12 cellular contexts compared by ENCODE assay signal in the genomic region with DNA sequence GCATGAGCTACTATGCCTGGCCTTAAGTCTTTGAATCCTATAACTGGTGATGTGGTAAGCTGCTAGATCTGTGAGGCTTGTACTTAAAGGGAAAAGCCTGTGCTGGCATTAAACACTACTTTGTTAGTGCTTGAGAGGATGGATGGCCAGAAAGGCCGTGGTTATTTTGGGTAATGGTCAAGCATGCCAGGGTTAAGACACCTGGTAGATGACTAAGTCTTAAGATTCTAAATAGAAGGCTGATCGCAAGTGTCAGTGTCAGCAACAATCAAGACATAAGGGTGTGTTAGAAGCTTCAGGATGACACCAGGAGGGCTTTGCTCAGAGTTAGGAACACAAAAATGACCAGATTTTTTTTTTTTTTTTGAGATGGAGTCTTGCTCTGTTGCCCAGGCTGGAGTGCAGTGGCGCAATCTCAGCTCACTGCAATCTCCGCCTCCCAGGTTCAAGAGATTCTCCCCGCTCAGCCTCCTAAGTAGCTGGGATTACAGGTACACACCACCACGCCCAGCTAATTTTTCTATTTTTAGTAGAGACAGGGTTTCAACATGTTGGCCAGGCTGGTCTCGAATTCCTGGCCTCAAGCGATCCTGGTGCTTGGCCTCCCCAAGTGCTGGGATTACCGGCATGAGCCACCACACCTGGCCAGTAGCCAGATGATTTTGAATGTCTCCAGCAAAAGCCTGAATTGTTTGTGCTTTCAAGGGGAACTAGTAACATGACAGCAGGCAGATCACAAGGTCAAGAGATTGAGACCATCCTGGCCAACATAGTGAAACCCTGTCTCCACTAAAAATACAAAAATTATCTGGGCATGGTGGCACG. TPM values are rescaled to one million over a fixed set of nuclear protein-coding genes. Genes with fewer than 3 reads are reported as not detected.
"Had no signal": no experiment of that assay in that cellular context is flagged by ENCODE, and none has a peak within 500 bp of the region (broad histone marks: within the 10 kb centered on the region; RNA-seq: fewer than 3 reads in every experiment).

No MANE protein-coding gene starts in this region.

RNA-seq across cellular contexts. Expression of a gene that starts 41.7 kb away (rescaled TPM):
- total RNA-seq: activated CD4-positive, alpha-beta memory T cell treated with anti-CD3 and anti-CD28 coated beads, Interleukin-2, amount 10 ng/mL, durations not matched to agents 7 days and 5 days; activated CD4-positive, alpha-beta T cell treated with anti-CD3 and anti-CD28 coated beads, Interleukin-2, amount 10 ng/mL, durations not matched to agents 7 days and 5 days; activated naive CD4-positive, alpha-beta T cell treated with anti-CD3 and anti-CD28 coated beads for 36 hours; activated naive CD8-positive, alpha-beta T cell treated with anti-CD3 and anti-CD28 coated beads for 36 hours; activated T-cell treated with anti-CD3 and anti-CD28 coated beads, Interleukin-2, amount 50 U/mL, for 4 hours; adrenal gland; aorta; dermis blood vessel endothelial cell; esophagus squamous epithelium; glomerular endothelial cell; T-helper 2 cell treated with Interferon-gamma antibody and Interleukin-4, amounts not matched to agents 100 ng/mL and 5 ng/mL, for 36 hours had no signal
- polyA plus RNA-seq: aorta, fibroblast of lung had no signal
